Comparison of ENCODE assay signal across 12 cellular contexts in genomic region chr14:32635103-32635719, GRCh38.
A peak's percentile ranks its signal among the peaks of the same experiment; 100 is the strongest.
DNase-seq lines count a peak whose midpoint lies in the region; ATAC-seq, FAIRE-seq and TF ChIP-seq lines count a peak whose summit lies in the region.
"Had no signal": no experiment of that assay in that cellular context is flagged by ENCODE, and none has a peak within 500 bp of the region (broad histone marks: within the 10 kb centered on the region; RNA-seq: fewer than 3 reads in every experiment).

No MANE protein-coding gene starts in this region.

- H3K79me2 ChIP-seq in endothelial cell of umbilical vein (ENCODE audit: control insufficient read depth, insufficient read depth, low read length): no peaks in the 10 kb centered on the region

- H3K4me2 ChIP-seq in endothelial cell of umbilical vein (ENCODE audit: insufficient read depth, low read length): peak overlapping the region; percentile 39

- intact Hi-C loops in endothelial cell of umbilical vein (cut with micrococcal nuclease): no loop called here

- H3K27ac Mint-ChIP-seq in glutamatergic neuron (ENCODE audit: unreplicated experiment): no peak overlapping the region
- H3K27ac Mint-ChIP-seq: T-helper 1 cell treated with Interleukin-12 subunit alpha and Interleukin-12 subunit beta and Interleukin-4 antibody, amounts not matched to agents 30 μg/mL and 1 μg/mL, for 36 hours had no signal

- no peaks in the 10 kb centered on the region for H3K27me3 Mint-ChIP-seq in glutamatergic neuron (ENCODE audit: unreplicated experiment)

- ATAC-seq in GM18517 (IDR thresholded peaks at IDR 0.05; ENCODE audit: unreplicated experiment) (peak; percentile 46), HG03135 (IDR thresholded peaks at IDR 0.05; ENCODE audit: unreplicated experiment) (no peak)

- no peak overlapping the region for H3K27ac ChIP-seq in endothelial cell of umbilical vein (ENCODE audit: insufficient read depth, low read depth, low read length)

- no peaks in the 10 kb centered on the region for H3K4me1 Mint-ChIP-seq in glutamatergic neuron (ENCODE audit: low read depth, unreplicated experiment)

- H2AFZ ChIP-seq in endothelial cell of umbilical vein (ENCODE audit: low read depth, low read length): peak overlapping the region; percentile 18

- TF ChIP-seq POLR2A in endothelial cell of umbilical vein (IDR thresholded peaks at IDR 0.05; ENCODE audit: low read depth, low read length): no peak

- CTCF ChIA-PET in endothelial cell of umbilical vein (lab: Charles Lee): interaction anchor here (0.7 kb wide), 1 partner anchor 1454 kb away, joined by 3 read pairs; no protein-coding TSS in a partner anchor

- H3K36me3 ChIP-seq in MG63: no peaks in the 10 kb centered on the region
- H3K36me3 ChIP-seq in endothelial cell of umbilical vein (ENCODE audit: control insufficient read depth in 2 of 2, extremely low read depth in 1 of 2, insufficient read depth in 2 of 2, low read length in 2 of 2): no peaks in the 10 kb centered on the region

- peak; percentile 12 for FAIRE-seq in endothelial cell of umbilical vein (lab: Jason Lieb, UNC)

- no peak overlapping the region for H3K4me3 Mint-ChIP-seq in glutamatergic neuron (ENCODE audit: unreplicated experiment)
- H3K4me3 Mint-ChIP-seq: T-helper 1 cell treated with Interleukin-12 subunit alpha and Interleukin-12 subunit beta and Interleukin-4 antibody, amounts not matched to agents 30 μg/mL and 1 μg/mL, for 36 hours had no signal

- no peaks in the 10 kb centered on the region for H3K4me1 ChIP-seq in endothelial cell of umbilical vein (ENCODE audit: control insufficient read depth, extremely low read depth, insufficient read depth, low read length)

- H3K9me3 Mint-ChIP-seq in glutamatergic neuron (ENCODE audit: unreplicated experiment): peaks cover 8% of the 10 kb centered on the region
- H3K9me3 Mint-ChIP-seq: T-helper 1 cell treated with Interleukin-12 subunit alpha and Interleukin-12 subunit beta and Interleukin-4 antibody, amounts not matched to agents 30 μg/mL and 1 μg/mL, for 36 hours had no signal

- POLR2A ChIA-PET in endothelial cell of umbilical vein (lab: Charles Lee): no interaction called here

- H3K27me3 ChIP-seq in MG63 (no peaks in the 10 kb centered on the region), endothelial cell of umbilical vein (ENCODE audit: control insufficient read depth in 2 of 2, insufficient read depth in 2 of 2, low read length in 2 of 2) (peaks cover 0 to 3% of the 10 kb centered on the region in 2 experiments)

- H3K4me3 ChIP-seq in MG63: peak overlapping the region; percentile 14; the same call in 1 of the 2 replicates
- H3K4me3 ChIP-seq in endothelial cell of umbilical vein (replicated peaks in 1 of 3; ENCODE audit: insufficient read depth in 1 of 3, low read depth in 1 of 3, low read length in 3 of 3): peak overlapping the region in 1 of 3 experiments; percentile 31

- DNase-seq in MG63 (no peak), endothelial cell of umbilical vein (ENCODE audit: low read depth, low spot score) (peak; percentile 33), non-pigmented ciliary epithelial cell (ENCODE audit: low read depth) (peak; percentile 18), glutamatergic neuron (no peak), 8988T (no peak)
- no peak for DNase-seq in activated CD4-positive, alpha-beta T cell treated with anti-CD3 and anti-CD28 coated beads for 48 hours
- DNase-seq: GF-D8; NCI-H1092 treated with DMSO at 0.1 percent for 48 hours; stimulated activated CD4-positive, alpha-beta T cell treated with anti-CD3 and anti-CD28 coated beads, Interleukin-4, amount 100 ng/mL, for 1 hour had no signal

- dilution Hi-C loops in endothelial cell of umbilical vein (cut with MboI; ENCODE audit: extremely low pct_ligation_motif_present, low sequenced_read_pairs): no loop called here

- no peaks in the 10 kb centered on the region for H4K20me1 ChIP-seq in endothelial cell of umbilical vein (replicated peaks; ENCODE audit: control insufficient read depth, extremely low read depth, insufficient read depth, low read length)

- TF ChIP-seq CTCF in endothelial cell of umbilical vein (IDR thresholded peaks at IDR 0.05; ENCODE audit: extremely low read depth in 1 of 2, insufficient read depth in 1 of 2, low read depth in 1 of 2, low read length in 2 of 2) (no peak), glutamatergic neuron (IDR thresholded peaks at IDR 0.05; ENCODE audit: partially characterized antibody, unreplicated experiment) (no peak)

- H3K9ac ChIP-seq in endothelial cell of umbilical vein (replicated peaks; ENCODE audit: extremely low read depth, insufficient read depth, low read length): no peak overlapping the region

- H3K9me3 ChIP-seq in MG63 (no peaks in the 10 kb centered on the region), endothelial cell of umbilical vein (replicated peaks; ENCODE audit: control insufficient read depth, insufficient read depth, low read length) (no peaks in the 10 kb centered on the region)

- no TSS peak for BruUV-seq in endothelial cell of umbilical vein (replicated peaks; lab: Mats Ljungman, UMichigan)

- H3K36me3 Mint-ChIP-seq in glutamatergic neuron (ENCODE audit: unreplicated experiment): no peaks in the 10 kb centered on the region

- H3K9me1 ChIP-seq in endothelial cell of umbilical vein (replicated peaks; ENCODE audit: control insufficient read depth, extremely low read depth, insufficient read depth, low read length): no peaks in the 10 kb centered on the region

TF ChIP-seq in endothelial cell of umbilical vein, 7 proteins besides CTCF, POLR2A, EP300 and RAD21:
- TF ChIP-seq FOS (IDR thresholded peaks at IDR 0.05; ENCODE audit: borderline replicate concordance, insufficient read depth, low read length): peak; percentile 23
- TF ChIP-seq MAX (IDR thresholded peaks at IDR 0.05; ENCODE audit: insufficient read depth, insufficient read length): no peak
- peak; percentile 8 for TF ChIP-seq JUN (IDR thresholded peaks at IDR 0.05; ENCODE audit: borderline replicate concordance, insufficient read depth, insufficient read length, low read depth)
- no peak for TF ChIP-seq MYC (IDR thresholded peaks at IDR 0.05; ENCODE audit: low read depth, low read length)

Comparison
In these comparisons a context has a peak if more than half of its experiments do, and no peak if none do; other contexts are left out.
1. DNase-seq: peak in endothelial cell of umbilical vein (single experiment) and non-pigmented ciliary epithelial cell (single experiment); none in MG63 (single experiment), glutamatergic neuron (single experiment), activated CD4-positive, alpha-beta T cell treated with anti-CD3 and anti-CD28 coated beads for 48 hours (single experiment) and 8988T (single experiment).